18 cellular contexts compared by ENCODE assay signal in the genomic region with DNA sequence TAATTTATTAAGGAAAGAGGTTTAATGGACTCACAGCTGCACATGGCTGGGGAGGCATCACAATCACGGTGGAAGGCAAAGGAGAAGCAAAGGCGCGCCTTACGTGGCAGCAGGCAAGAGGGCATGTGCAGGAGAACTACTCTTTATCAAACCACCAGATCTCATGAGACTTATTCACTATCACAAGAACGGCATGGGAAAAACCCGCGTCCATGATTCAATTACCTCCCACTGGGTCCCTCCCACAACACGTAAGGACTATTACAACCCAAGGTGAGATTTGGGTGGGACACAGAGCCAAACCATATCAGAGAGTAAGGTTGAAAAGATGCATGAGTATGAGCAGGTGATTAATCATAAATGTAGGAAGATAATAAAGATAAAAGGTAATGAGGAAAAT. TPM values are rescaled to one million over a fixed set of nuclear protein-coding genes. Genes with fewer than 3 reads are reported as not detected.
A peak's percentile ranks its signal among the peaks of the same experiment; 100 is the strongest.
DNase-seq lines count a peak whose midpoint lies in the region; ATAC-seq, FAIRE-seq and TF ChIP-seq lines count a peak whose summit lies in the region.
"Had no signal": no experiment of that assay in that cellular context is flagged by ENCODE, and none has a peak within 500 bp of the region (broad histone marks: within the 10 kb centered on the region; RNA-seq: fewer than 3 reads in every experiment).

No MANE protein-coding gene starts in this region.

- H4K20me1 ChIP-seq in SK-N-SH (ENCODE audit: insufficient read depth) (no peaks in the 10 kb centered on the region), astrocyte (ENCODE audit: insufficient read depth, low read length) (peaks cover 3% of the 10 kb centered on the region)

- H3K27ac ChIP-seq in SK-N-SH (ENCODE audit: low read depth in 2 of 2, low read length in 1 of 2) (peak overlapping the region; percentile 25 to 91; a peak in 3 of 4 replicates), astrocyte (ENCODE audit: low read depth, low read length) (peak overlapping the region; percentile 50)
- H3K27ac ChIP-seq: 22Rv1 had no signal

- no peaks in the 10 kb centered on the region for H3K27me3 ChIP-seq in SK-N-SH (ENCODE audit: insufficient read depth)
- no peaks in the 10 kb centered on the region for H3K27me3 ChIP-seq in astrocyte (ENCODE audit: insufficient read depth, low read length)

- H3F3A ChIP-seq in SK-N-SH (replicated peaks; ENCODE audit: insufficient read depth), result peaks cover 37% of the 10 kb centered on the region

- H2AFZ ChIP-seq in SK-N-SH (ENCODE audit: low read depth) (peak overlapping the region; percentile 33; the same call in 1 of the 2 replicates), astrocyte (ENCODE audit: low read depth, low read length) (no peak overlapping the region)

- H3K4me1 ChIP-seq in SK-N-SH (ENCODE audit: control insufficient read depth in 1 of 2, insufficient read depth in 2 of 2, low read depth in 1 of 2, low read length in 1 of 2) (peaks cover 0 to 33% of the 10 kb centered on the region in 2 experiments; a peak in 3 of 4 replicates), astrocyte (ENCODE audit: insufficient read depth, low read length) (peaks cover 14% of the 10 kb centered on the region)

- DNase-seq in SK-N-SH (no peak), astrocyte (ENCODE audit: low read depth) (no peak), iris pigment epithelial cell (ENCODE audit: low read depth) (peak; percentile 36), NCI-H748 treated with DMSO at 0.1 percent for 48 hours (lab: John Stamatoyannopoulos, UW) (no peak), mesothelial cell of epicardium (ENCODE audit: low spot score in 2 of 2, unreplicated experiment in 2 of 2) (no peak), GM19238 (ENCODE audit: insufficient read length, low spot score) (no peak)
- DNase-seq: CD4-positive, alpha-beta memory T cell; DND-41; GF-D8; GOT3; NCI-H1092; NCI-H524 treated with DMSO at 0.1 percent for 48 hours; RPMI8226; SW 1271 had no signal

- H3K4me1 Mint-ChIP-seq in astrocyte (ENCODE audit: low read depth, unreplicated experiment), result peaks cover 31% of the 10 kb centered on the region
- H3K4me1 Mint-ChIP-seq in mesothelial cell of epicardium, result peaks cover 35% of the 10 kb centered on the region

- TF ChIP-seq EP300 in SK-N-SH (IDR thresholded peaks at IDR 0.05; ENCODE audit: borderline replicate concordance in 1 of 2, low read depth in 1 of 2, low read length in 1 of 2), result no peak

- no peaks in the 10 kb centered on the region for H3K36me3 ChIP-seq in SK-N-SH (replicated peaks in 1 of 2; ENCODE audit: control insufficient read depth in 1 of 2, insufficient read depth in 2 of 2, low read length in 1 of 2)
- H3K36me3 ChIP-seq in astrocyte (ENCODE audit: insufficient read depth, low read length), result no peaks in the 10 kb centered on the region

- no peak for TF ChIP-seq RAD21 in SK-N-SH (IDR thresholded peaks at IDR 0.05; ENCODE audit: low read length)

- no peaks in the 10 kb centered on the region for H3K9me3 Mint-ChIP-seq in astrocyte (ENCODE audit: unreplicated experiment)
- no peaks in the 10 kb centered on the region for H3K9me3 Mint-ChIP-seq in mesothelial cell of epicardium

- CTCF ChIA-PET in SK-N-SH (lab: Yijun Ruan, JAX), result no interaction called here

- H3K4me3 ChIP-seq in SK-N-SH (ENCODE audit: low read depth in 2 of 2, low read length in 1 of 2) (no peak overlapping the region), astrocyte (ENCODE audit: insufficient read depth, low read depth, low read length) (no peak overlapping the region)

- WGBS in SK-N-SH (ENCODE audit: low lambda C conversion rate), result 86% methylated on average over 8 of the region's 8 CpGs

- H3K9me3 ChIP-seq in SK-N-SH (no peaks in the 10 kb centered on the region), astrocyte (ENCODE audit: insufficient read depth, low read depth, low read length) (no peaks in the 10 kb centered on the region)

- H3K4me2 ChIP-seq in SK-N-SH (peak overlapping the region; percentile 39), astrocyte (ENCODE audit: low read length) (peak overlapping the region; percentile 27)

- POLR2A ChIA-PET in SK-N-SH (lab: Yijun Ruan, JAX), result no interaction called here

- H3K4me3 Mint-ChIP-seq in astrocyte (ENCODE audit: unreplicated experiment), result no peak overlapping the region
- H3K4me3 Mint-ChIP-seq in mesothelial cell of epicardium, result no peak overlapping the region
- H3K4me3 Mint-ChIP-seq: CD4-positive, alpha-beta memory T cell had no signal

- no peaks in the 10 kb centered on the region for H3K27me3 Mint-ChIP-seq in astrocyte (ENCODE audit: low read depth, unreplicated experiment)
- peaks cover 26% of the 10 kb centered on the region for H3K27me3 Mint-ChIP-seq in mesothelial cell of epicardium (ENCODE audit: low read depth)

- H3K9me2 ChIP-seq in SK-N-SH, result no peaks in the 10 kb centered on the region

- ATAC-seq in SK-N-SH treated with all-trans-retinoic acid at 6 μM for 48 hours (no peak), HG02588 (IDR thresholded peaks at IDR 0.05; ENCODE audit: unreplicated experiment) (no peak)

- peaks cover 26% of the 10 kb centered on the region for H3K79me2 ChIP-seq in SK-N-SH (ENCODE audit: insufficient read depth)
- H3K79me2 ChIP-seq in astrocyte (ENCODE audit: insufficient read depth, low read length), result peaks cover 4% of the 10 kb centered on the region

- H3K27ac Mint-ChIP-seq in astrocyte (ENCODE audit: unreplicated experiment) (peak overlapping the region; percentile 91), mesothelial cell of epicardium (no peak overlapping the region)
- H3K27ac Mint-ChIP-seq: CD4-positive, alpha-beta memory T cell had no signal

- FAIRE-seq in astrocyte (lab: Jason Lieb, UNC), result no peak
- FAIRE-seq: GM12891 had no signal

- no peaks in the 10 kb centered on the region for H3K36me3 Mint-ChIP-seq in astrocyte (ENCODE audit: low read depth, unreplicated experiment)
- no peaks in the 10 kb centered on the region for H3K36me3 Mint-ChIP-seq in mesothelial cell of epicardium
- H3K36me3 Mint-ChIP-seq: CD4-positive, alpha-beta memory T cell had no signal

- peak overlapping the region; percentile 29; the same call in 1 of the 2 replicates for H3K9ac ChIP-seq in SK-N-SH
- H3K9ac ChIP-seq in astrocyte (ENCODE audit: low read length), result no peak overlapping the region

- TF ChIP-seq CTCF in SK-N-SH (IDR thresholded peaks at IDR 0.05) (no peak), astrocyte (IDR thresholded peaks at IDR 0.05; ENCODE audit: insufficient read depth, low read depth, low read length) (no peak), mesothelial cell of epicardium (IDR thresholded peaks at IDR 0.05; ENCODE audit: unreplicated experiment) (no peak)

TF ChIP-seq in SK-N-SH, 30 proteins besides CTCF, POLR2A, EP300 and RAD21:
- TF ChIP-seq TEAD4 (IDR thresholded peaks at IDR 0.05; ENCODE audit: borderline replicate concordance, insufficient read depth) (no peak), RFX5 (IDR thresholded peaks at IDR 0.05; ENCODE audit: low read length) (no peak), NFIC (IDR thresholded peaks at IDR 0.05; ENCODE audit: borderline replicate concordance) (no peak)

TF ChIP-seq in SK-N-SH treated with all-trans-retinoic acid at 6 μM for 48 hours, 23 proteins besides CTCF, POLR2A, EP300 and RAD21 (continues in another document):
- TF ChIP-seq ZFP3 (CRISPR knock-in tag; IDR thresholded peaks at IDR 0.05) (no peak), ZFP30 (CRISPR knock-in tag; IDR thresholded peaks at IDR 0.05) (no peak), RARB (CRISPR knock-in tag; IDR thresholded peaks at IDR 0.05) (no peak), ISL1 (CRISPR knock-in tag; IDR thresholded peaks at IDR 0.05) (no peak), BACH2 (CRISPR knock-in tag; IDR thresholded peaks at IDR 0.05; ENCODE audit: borderline replicate concordance) (no peak), CSDC2 (CRISPR knock-in tag; IDR thresholded peaks at IDR 0.05) (no peak), ESRRG (CRISPR knock-in tag; IDR thresholded peaks at IDR 0.05) (no peak), TOX (CRISPR knock-in tag; IDR thresholded peaks at IDR 0.05; ENCODE audit: borderline replicate concordance) (no peak)
- TF ChIP-seq, protein P1, sequence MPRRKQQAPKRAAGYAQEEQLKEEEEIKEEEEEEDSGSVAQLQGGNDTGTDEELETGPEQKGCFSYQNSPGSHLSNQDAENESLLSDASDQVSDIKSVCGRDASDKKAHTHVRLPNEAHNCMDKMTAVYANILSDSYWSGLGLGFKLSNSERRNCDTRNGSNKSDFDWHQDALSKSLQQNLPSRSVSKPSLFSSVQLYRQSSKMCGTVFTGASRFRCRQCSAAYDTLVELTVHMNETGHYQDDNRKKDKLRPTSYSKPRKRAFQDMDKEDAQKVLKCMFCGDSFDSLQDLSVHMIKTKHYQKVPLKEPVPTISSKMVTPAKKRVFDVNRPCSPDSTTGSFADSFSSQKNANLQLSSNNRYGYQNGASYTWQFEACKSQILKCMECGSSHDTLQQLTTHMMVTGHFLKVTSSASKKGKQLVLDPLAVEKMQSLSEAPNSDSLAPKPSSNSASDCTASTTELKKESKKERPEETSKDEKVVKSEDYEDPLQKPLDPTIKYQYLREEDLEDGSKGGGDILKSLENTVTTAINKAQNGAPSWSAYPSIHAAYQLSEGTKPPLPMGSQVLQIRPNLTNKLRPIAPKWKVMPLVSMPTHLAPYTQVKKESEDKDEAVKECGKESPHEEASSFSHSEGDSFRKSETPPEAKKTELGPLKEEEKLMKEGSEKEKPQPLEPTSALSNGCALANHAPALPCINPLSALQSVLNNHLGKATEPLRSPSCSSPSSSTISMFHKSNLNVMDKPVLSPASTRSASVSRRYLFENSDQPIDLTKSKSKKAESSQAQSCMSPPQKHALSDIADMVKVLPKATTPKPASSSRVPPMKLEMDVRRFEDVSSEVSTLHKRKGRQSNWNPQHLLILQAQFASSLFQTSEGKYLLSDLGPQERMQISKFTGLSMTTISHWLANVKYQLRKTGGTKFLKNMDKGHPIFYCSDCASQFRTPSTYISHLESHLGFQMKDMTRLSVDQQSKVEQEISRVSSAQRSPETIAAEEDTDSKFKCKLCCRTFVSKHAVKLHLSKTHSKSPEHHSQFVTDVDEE (CRISPR knock-in tag; IDR thresholded peaks at IDR 0.05), result no peak

RNA-seq across cellular contexts. Expression of a gene that starts 3.2 kb away (rescaled TPM):
- 19.0 and 25.7 TPM in 2 replicates for polyA plus RNA-seq in SK-N-SH (2012; rRNA removed)
- polyA plus RNA-seq in SK-N-SH (2012; cell fraction: cytosol; rRNA removed), result 17.8 and 20.9 TPM in 2 replicates
- 15.7 and 25.0 TPM in 2 replicates for polyA plus RNA-seq in SK-N-SH (2012; cell fraction: nucleus; rRNA removed)
- total RNA-seq in astrocyte, result 27.3 and 29.0 TPM in 2 replicates
- 20.4 to 22.8 TPM (median 21.5 TPM) in 3 replicates for total RNA-seq in mesothelial cell of epicardium
- total RNA-seq: CD4-positive, alpha-beta memory T cell had no signal
- polyA plus RNA-seq: CD4-positive, alpha-beta memory T cell had no signal
